8 cellular contexts compared by ENCODE assay signal in the genomic region with DNA sequence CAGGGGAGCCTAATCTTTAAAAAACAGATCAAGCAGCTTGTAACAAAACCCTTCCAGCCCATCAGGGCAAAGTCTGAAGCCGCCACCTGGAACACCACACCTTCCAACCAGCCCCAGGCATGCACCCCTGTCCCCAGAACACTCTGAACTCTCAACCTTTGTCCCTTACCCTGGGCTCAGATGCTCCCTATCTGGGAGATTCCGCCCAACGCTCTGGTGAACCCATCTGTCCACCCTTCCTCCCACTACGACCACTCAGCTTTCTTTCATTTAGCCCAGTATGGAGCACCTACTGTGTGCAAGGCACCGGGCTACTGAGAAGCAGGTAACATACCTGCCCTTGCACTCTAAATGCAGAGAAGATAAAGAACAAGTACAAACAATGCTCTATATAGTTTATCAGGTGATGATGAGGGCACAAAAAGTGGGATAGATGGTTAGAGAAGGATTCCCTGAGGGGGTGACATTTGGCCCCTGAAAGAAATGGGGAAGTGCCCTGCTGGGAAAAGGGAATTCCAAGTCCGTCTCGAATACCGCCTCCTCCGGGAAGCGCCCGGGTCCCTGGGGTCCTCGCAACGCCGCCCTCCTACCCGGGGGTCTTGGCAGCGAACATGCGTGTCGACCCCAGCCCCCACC. TPM values are rescaled to one million over a fixed set of nuclear protein-coding genes. Genes with fewer than 3 reads are reported as not detected.
A peak's percentile ranks its signal among the peaks of the same experiment; 100 is the strongest.
DNase-seq lines count a peak whose midpoint lies in the region; ATAC-seq, FAIRE-seq and TF ChIP-seq lines count a peak whose summit lies in the region.

No MANE protein-coding gene starts in this region.

- peak overlapping the region; percentile 38 to 68 for H3K9ac ChIP-seq in mucosa of rectum (ENCODE audit: low read depth in 1 of 2, low read length in 2 of 2)

- DNase-seq in AG04450 (ENCODE audit: low read depth, low spot score): no peak
- DNase-seq in breast epithelium (ENCODE audit: low spot score in 2 of 2): no peak
- no peak for DNase-seq in GM12891 (ENCODE audit: insufficient read length, low spot score)
- no peak for DNase-seq in nucleus accumbens (lab: John Stamatoyannopoulos, UW)
- DNase-seq in Kasumi-1 (lab: John Stamatoyannopoulos, UW): no peak

- H3K4me3 ChIP-seq in AG04450 (ENCODE audit: low read depth, low read length): peak overlapping the region; percentile 86
- peak overlapping the region; percentile 82 to 97 (median 93) for H3K4me3 ChIP-seq in breast epithelium
- peak overlapping the region; percentile 79 to 81 for H3K4me3 ChIP-seq in mucosa of rectum (ENCODE audit: low read length in 2 of 2)

- H3K4me1 ChIP-seq in breast epithelium: peaks cover 0 to 4% of the 10 kb centered on the region in 2 donors
- peaks cover 6 to 10% of the 10 kb centered on the region in 2 donors for H3K4me1 ChIP-seq in mucosa of rectum (ENCODE audit: control insufficient read depth in 2 of 2, insufficient read depth in 2 of 2, low read length in 2 of 2)

- peaks cover 3% of the 10 kb centered on the region for H3K27me3 ChIP-seq in AG04450 (ENCODE audit: control insufficient read depth, insufficient read depth, low read length)
- no peaks in the 10 kb centered on the region for H3K27me3 ChIP-seq in breast epithelium
- no peaks in the 10 kb centered on the region for H3K27me3 ChIP-seq in mucosa of rectum (ENCODE audit: control insufficient read depth in 2 of 2, insufficient read depth in 2 of 2, low read length in 2 of 2)

- H3K36me3 ChIP-seq in breast epithelium (no peaks in the 10 kb centered on the region), mucosa of rectum (ENCODE audit: control insufficient read depth in 2 of 2, insufficient read depth in 2 of 2, low read length in 2 of 2) (no peaks in the 10 kb centered on the region)

- CTCF ChIA-PET in AG04450 (lab: Charles Lee): interaction anchor here (0.9 to 2.5 kb wide), 5 partner anchors 90 to 257 kb away, joined by 3 to 11 read pairs (median 3); no protein-coding TSS in a partner anchor

- TF ChIP-seq POLR2A in breast epithelium (IDR thresholded peaks at IDR 0.05) (no peak), GM12891 (IDR thresholded peaks at IDR 0.05; ENCODE audit: low read depth, low read length) (no peak)

- intact Hi-C loops in breast epithelium (cut with DNase I; ENCODE audit: low total_unique reads): no loop called here

- H3K9me3 ChIP-seq in AG04450 (ENCODE audit: control insufficient read depth, insufficient read depth, low read length): no peaks in the 10 kb centered on the region
- no peaks in the 10 kb centered on the region for H3K9me3 ChIP-seq in breast epithelium
- no peaks in the 10 kb centered on the region for H3K9me3 ChIP-seq in mucosa of rectum (ENCODE audit: control insufficient read depth in 2 of 2, low read length in 2 of 2)

- H3K27ac ChIP-seq in AG04450 (ENCODE audit: low read depth, low read length) (no peak overlapping the region), breast epithelium (peak overlapping the region; percentile 49 to 61), mucosa of rectum (ENCODE audit: low read depth in 2 of 2, low read length in 2 of 2) (peak overlapping the region in 1 of 2 donors; percentile 16)

- TF ChIP-seq CTCF in AG04450 (IDR thresholded peaks at IDR 0.05; ENCODE audit: low read depth, low read length) (no peak), breast epithelium (IDR thresholded peaks at IDR 0.05) (no peak)

- ATAC-seq in HG03521 (IDR thresholded peaks at IDR 0.05; ENCODE audit: unreplicated experiment) (peak; percentile 2), HG03520 (IDR thresholded peaks at IDR 0.05; ENCODE audit: unreplicated experiment) (no peak)

- POLR2A ChIA-PET in AG04450 (lab: Yijun Ruan, JAX): interaction anchor here (0.6 kb wide), 1 partner anchor 16 kb away, joined by 4 read pairs; no protein-coding TSS in a partner anchor

- FAIRE-seq in GM12891 (lab: Jason Lieb, UNC): no peak

TF ChIP-seq in GM12891, 5 proteins besides CTCF, POLR2A, EP300 and RAD21:
- TF ChIP-seq POU2F2 (IDR thresholded peaks at IDR 0.05; ENCODE audit: low read depth, low read length): no peak
- TF ChIP-seq TAF1 (IDR thresholded peaks at IDR 0.05; ENCODE audit: low read depth, low read length): no peak
- no peak for TF ChIP-seq PAX5 (IDR thresholded peaks at IDR 0.05; ENCODE audit: insufficient read depth, low read length, severe bottlenecking)
- TF ChIP-seq POLR2AphosphoS5 (IDR thresholded peaks at IDR 0.05; ENCODE audit: low read depth, low read length): no peak
- TF ChIP-seq SPI1 (IDR thresholded peaks at IDR 0.05; ENCODE audit: low read depth, low read length): no peak
TF ChIP-seq in GM12891: peak in this region for 0.

RNA-seq across cellular contexts. Expression of gene PEPD, which starts 0.6 kb away (rescaled TPM):
- polyA plus RNA-seq in AG04450 (2011; rRNA removed): 67.1 and 92.6 TPM in 2 replicates
- 52.8 and 84.5 TPM in 2 replicates for polyA minus RNA-seq in AG04450 (2011; rRNA and poly(A)+ RNA removed)
- total RNA-seq in breast epithelium: 100 to 1,000 TPM in 1 of 3 donors, 10 to 100 TPM in 2; 42.1 to 127 (median 82.3) TPM
- polyA plus RNA-seq in GM12891 (2012; ENCODE audit: low read depth, missing spikeins): 19.9 TPM
